8 cellular contexts compared by ENCODE assay signal in the genomic region with DNA sequence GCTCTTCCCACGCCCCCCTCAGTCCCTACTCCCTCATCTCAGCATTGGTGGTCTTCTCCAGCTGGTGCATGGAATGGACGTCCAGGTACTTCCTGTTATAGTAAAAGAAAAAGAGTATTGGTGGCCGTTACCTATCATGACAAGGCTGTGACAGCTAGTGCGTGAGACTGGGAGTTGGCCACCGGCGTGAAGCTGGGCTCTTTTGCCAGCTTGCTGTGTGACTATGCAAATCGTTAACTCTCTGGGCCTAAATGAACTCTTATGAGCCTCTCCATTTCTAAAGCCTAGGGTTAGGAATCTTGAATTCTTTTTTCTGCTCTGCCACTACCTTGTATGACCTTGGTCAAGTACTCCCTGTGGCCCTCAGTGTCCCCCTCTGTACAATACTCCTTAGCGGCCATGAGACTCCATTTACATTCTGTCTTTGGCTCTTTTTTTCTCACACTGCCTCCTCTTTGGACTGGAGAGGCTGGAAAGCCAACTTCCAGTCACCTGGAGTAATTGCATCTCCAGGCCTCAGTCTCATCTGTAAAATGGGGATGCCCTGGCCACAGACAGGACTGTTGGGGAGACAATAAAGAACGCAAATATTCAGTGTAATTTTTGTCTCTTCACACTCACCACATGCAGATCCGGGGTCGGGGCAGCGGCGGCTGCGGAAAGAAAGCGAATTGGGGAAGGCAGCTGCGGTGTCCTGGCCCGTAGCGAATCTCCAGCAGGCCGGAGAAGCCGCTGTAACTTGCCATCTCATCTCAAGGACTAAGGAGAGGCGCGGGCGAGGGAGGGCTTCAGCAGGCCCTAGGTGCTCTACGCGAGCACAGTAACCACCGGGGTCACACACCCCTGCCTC. TPM values are rescaled to one million over a fixed set of nuclear protein-coding genes. Genes with fewer than 3 reads are reported as not detected.
A peak's percentile ranks its signal among the peaks of the same experiment; 100 is the strongest.
DNase-seq lines count a peak whose midpoint lies in the region; ATAC-seq and TF ChIP-seq lines count a peak whose summit lies in the region.

No MANE protein-coding gene starts in this region.

- TF ChIP-seq POLR2A in suprapubic skin (IDR thresholded peaks at IDR 0.05): no peak

- no peak overlapping the region for H3K27ac Mint-ChIP-seq in activated CD4-positive, alpha-beta T cell treated with anti-CD3 and anti-CD28 coated beads for 36 hours
- H3K27ac Mint-ChIP-seq in activated naive CD4-positive, alpha-beta T cell treated with anti-CD3 and anti-CD28 coated beads, Interleukin-2, amount 50 U/mL, for 72 hours: peak overlapping the region; percentile 88 to 96
- peak overlapping the region; percentile 89 to 95 (median 92) for H3K27ac Mint-ChIP-seq in immature natural killer cell

- no peak for TF ChIP-seq CTCF in suprapubic skin (IDR thresholded peaks at IDR 0.05)

- H3K4me1 Mint-ChIP-seq in activated CD4-positive, alpha-beta T cell treated with anti-CD3 and anti-CD28 coated beads for 36 hours: peaks cover 25% of the 10 kb centered on the region
- peaks cover 34 to 42% of the 10 kb centered on the region in 2 donors for H3K4me1 Mint-ChIP-seq in immature natural killer cell

- no peak for DNase-seq in activated CD4-positive, alpha-beta T cell treated with anti-CD3 and anti-CD28 coated beads for 36 hours
- no peak for DNase-seq in activated CD4-positive, alpha-beta T cell treated with anti-CD3 and anti-CD28 coated beads for 1 hour
- DNase-seq in activated naive CD4-positive, alpha-beta T cell treated with anti-CD3 and anti-CD28 coated beads, Interleukin-2, amount 50 U/mL, for 72 hours (ENCODE audit: low spot score in 2 of 2): no peak
- DNase-seq in immature natural killer cell (no peak), suprapubic skin (ENCODE audit: low spot score in 2 of 2) (no peak), glomerular visceral epithelial cell (ENCODE audit: extremely low spot score) (no peak), 8988T (no peak)

- ATAC-seq in activated CD4-positive, alpha-beta T cell treated with anti-CD3 and anti-CD28 coated beads for 36 hours: no peak
- ATAC-seq in activated naive CD4-positive, alpha-beta T cell treated with anti-CD3 and anti-CD28 coated beads, Interleukin-2, amount 50 U/mL, for 72 hours: no peak
- no peak for ATAC-seq in HG03095 (IDR thresholded peaks at IDR 0.05; ENCODE audit: unreplicated experiment)

- intact Hi-C loops in activated CD4-positive, alpha-beta T cell treated with anti-CD3 and anti-CD28 coated beads for 36 hours (cut with DNase I, micrococcal nuclease): loop anchor here in 1 of 2 experiments (10.0 kb wide), 1 partner anchor 54 kb away; no protein-coding TSS in a partner anchor

- H3K9me3 ChIP-seq in suprapubic skin: no peaks in the 10 kb centered on the region

- H3K9me3 Mint-ChIP-seq in activated CD4-positive, alpha-beta T cell treated with anti-CD3 and anti-CD28 coated beads for 36 hours (ENCODE audit: low read depth): no peaks in the 10 kb centered on the region
- H3K9me3 Mint-ChIP-seq in activated naive CD4-positive, alpha-beta T cell treated with anti-CD3 and anti-CD28 coated beads, Interleukin-2, amount 50 U/mL, for 72 hours: no peaks in the 10 kb centered on the region
- H3K9me3 Mint-ChIP-seq in immature natural killer cell: no peaks in the 10 kb centered on the region

- 32% methylated on average over 23 of the region's 26 CpGs for WGBS in suprapubic skin

- no peaks in the 10 kb centered on the region for H3K27me3 Mint-ChIP-seq in activated CD4-positive, alpha-beta T cell treated with anti-CD3 and anti-CD28 coated beads for 36 hours
- peaks cover 7 to 8% (median 8%) of the 10 kb centered on the region in 3 donors for H3K27me3 Mint-ChIP-seq in immature natural killer cell (ENCODE audit: low read depth in 3 of 3)

- POLR2A ChIA-PET in activated CD4-positive, alpha-beta T cell treated with anti-CD3 and anti-CD28 coated beads for 36 hours (lab: Charles Lee): interaction anchor here (0.6 to 2.9 kb wide), 2 partner anchors 13 to 51 kb away, joined by 3 to 14 read pairs; a partner anchor contains a TSS

- peaks cover 29% of the 10 kb centered on the region for H3K4me1 ChIP-seq in suprapubic skin

- H3K27ac ChIP-seq in suprapubic skin: no peak overlapping the region

- peaks cover 42% of the 10 kb centered on the region for H3K36me3 ChIP-seq in suprapubic skin

- H3K4me3 ChIP-seq in suprapubic skin: peak overlapping the region; percentile 87

- H3K36me3 Mint-ChIP-seq in activated CD4-positive, alpha-beta T cell treated with anti-CD3 and anti-CD28 coated beads for 36 hours (ENCODE audit: low read depth): peaks cover 20% of the 10 kb centered on the region
- peaks cover 4 to 27% of the 10 kb centered on the region in 2 donors for H3K36me3 Mint-ChIP-seq in activated naive CD4-positive, alpha-beta T cell treated with anti-CD3 and anti-CD28 coated beads, Interleukin-2, amount 50 U/mL, for 72 hours
- peaks cover 8 to 15% (median 14%) of the 10 kb centered on the region in 3 donors for H3K36me3 Mint-ChIP-seq in immature natural killer cell

- H3K4me3 Mint-ChIP-seq in activated CD4-positive, alpha-beta T cell treated with anti-CD3 and anti-CD28 coated beads for 36 hours: peak overlapping the region; percentile 90
- peak overlapping the region; percentile 89 to 96 (median 93) for H3K4me3 Mint-ChIP-seq in immature natural killer cell

- CTCF ChIA-PET in activated CD4-positive, alpha-beta T cell treated with anti-CD3 and anti-CD28 coated beads for 36 hours (lab: Charles Lee): interaction anchor here (1.6 to 2.2 kb wide), 2 partner anchors 17 to 67 kb away, joined by 5 to 8 read pairs; no protein-coding TSS in a partner anchor

- TF ChIP-seq EP300 in suprapubic skin (IDR thresholded peaks at IDR 0.05): no peak

- H3K27me3 ChIP-seq in suprapubic skin: no peaks in the 10 kb centered on the region

RNA-seq across cellular contexts. Expression of a gene that starts 1.1 kb away (rescaled TPM):
- total RNA-seq in activated CD4-positive, alpha-beta T cell treated with anti-CD3 and anti-CD28 coated beads for 36 hours: 1 to 10 TPM; 1.7 to 3.1 TPM
- 1 to 10 TPM; 2.6 to 3.6 TPM for total RNA-seq in activated naive CD4-positive, alpha-beta T cell treated with anti-CD3 and anti-CD28 coated beads, Interleukin-2, amount 50 U/mL, for 72 hours
- 1 to 10 TPM in 1 of 3 donors, under 1 TPM in 1, not detected in 1; 0.76 to 1.0 TPM for polyA plus RNA-seq in immature natural killer cell
- total RNA-seq in suprapubic skin: 1 to 10 TPM; 3.8 to 6.7 (median 5.0) TPM

RNA-seq across cellular contexts. Expression of a gene that starts 1.3 kb away (rescaled TPM):
- 10 to 100 TPM; 72.3 to 85.5 TPM for total RNA-seq in activated CD4-positive, alpha-beta T cell treated with anti-CD3 and anti-CD28 coated beads for 36 hours
- 10 to 100 TPM; 68.9 to 74.4 TPM for total RNA-seq in activated naive CD4-positive, alpha-beta T cell treated with anti-CD3 and anti-CD28 coated beads, Interleukin-2, amount 50 U/mL, for 72 hours
- 10 to 100 TPM; 19.3 to 87.3 (median 24.6) TPM for polyA plus RNA-seq in immature natural killer cell
- 10 to 100 TPM; 65.6 to 89.7 (median 76.5) TPM for total RNA-seq in suprapubic skin

RNA-seq across cellular contexts. Expression of a gene that starts 12.6 kb away (rescaled TPM):
- 10 to 100 TPM; 21.8 to 26.0 TPM for total RNA-seq in activated CD4-positive, alpha-beta T cell treated with anti-CD3 and anti-CD28 coated beads for 36 hours
- total RNA-seq in activated naive CD4-positive, alpha-beta T cell treated with anti-CD3 and anti-CD28 coated beads, Interleukin-2, amount 50 U/mL, for 72 hours: 10 to 100 TPM; 32.9 to 61.9 TPM
- 10 to 100 TPM; 49.2 to 91.0 (median 62.7) TPM for polyA plus RNA-seq in immature natural killer cell
- 10 to 100 TPM; 24.8 to 54.9 (median 36.1) TPM for total RNA-seq in suprapubic skin

RNA-seq across cellular contexts. Expression of a gene that starts 26.2 kb away (rescaled TPM):
- total RNA-seq in activated CD4-positive, alpha-beta T cell treated with anti-CD3 and anti-CD28 coated beads for 36 hours: 1 to 10 TPM; 3.4 to 3.7 TPM
- total RNA-seq in activated naive CD4-positive, alpha-beta T cell treated with anti-CD3 and anti-CD28 coated beads, Interleukin-2, amount 50 U/mL, for 72 hours: 1 to 10 TPM in 1 of 2 donors, under 1 TPM in 1; 0.16 to 3.6 TPM
- polyA plus RNA-seq in immature natural killer cell: 1 to 10 TPM in 1 of 3 donors, under 1 TPM in 2; 0.09 to 1.1 (median 0.16) TPM
- total RNA-seq in suprapubic skin: 10 to 100 TPM; 11.5 to 22.9 (median 16.1) TPM
